Comparison of ENCODE assay signal across 8 cellular contexts in genomic region chr11:67465530-67465929, GRCh38. TPM values are rescaled to one million over a fixed set of nuclear protein-coding genes. Genes with fewer than 3 reads are reported as not detected.
A peak's percentile ranks its signal among the peaks of the same experiment; 100 is the strongest.
DNase-seq lines count a peak whose midpoint lies in the region; ATAC-seq and TF ChIP-seq lines count a peak whose summit lies in the region.
"Not testable (repeated sequence)": the region's sequence is repeated elsewhere in the genome, so short reads cannot be mapped to it uniquely, and the experiment has no call there.

No MANE protein-coding gene starts in this region.

- peak overlapping the region; percentile 85 for H3K4me3 Mint-ChIP-seq in GM23338
- peak overlapping the region; percentile 86 for H3K4me3 Mint-ChIP-seq in activated T-cell treated with anti-CD3 and anti-CD28 coated beads, Interleukin-2, amount 50 U/mL, for 4 hours

- peak overlapping the region; percentile 97 for H3K9ac ChIP-seq in mucosa of stomach (ENCODE audit: low read length)
- peak overlapping the region; percentile 77 for H3K9ac ChIP-seq in smooth muscle cell (ENCODE audit: low read depth)

- H3K27ac ChIP-seq in GM23338 (ENCODE audit: low read depth): peak overlapping the region; percentile 84; the same call in 1 of the 2 replicates
- H3K27ac ChIP-seq in coronary artery: peak overlapping the region in 1 of 2 donors; percentile 95
- H3K27ac ChIP-seq in left ventricle myocardium inferior (replicated peaks): peak overlapping the region; percentile 95
- peak overlapping the region; percentile 92 for H3K27ac ChIP-seq in smooth muscle cell (ENCODE audit: low read depth)

- H2AFZ ChIP-seq in GM23338; smooth muscle cell (ENCODE audit: low read depth): not testable (repeated sequence)

- H3K79me2 ChIP-seq in GM23338 (replicated peaks; ENCODE audit: insufficient read depth); smooth muscle cell (ENCODE audit: low read depth): not testable (repeated sequence)

- WGBS in smooth muscle cell (ENCODE audit: low lambda C conversion rate): 92% methylated on average over 2 of the region's 2 CpGs

- ATAC-seq in GM23338; activated T-cell treated with anti-CD3 and anti-CD28 coated beads, Interleukin-2, amount 50 U/mL, for 4 hours: not testable (repeated sequence)

- H3K27ac Mint-ChIP-seq in GM23338: peak overlapping the region; percentile 92

- peaks cover 18% of the 10 kb centered on the region for H3K27me3 Mint-ChIP-seq in GM23338 (ENCODE audit: insufficient read depth, low read depth, poor library complexity)
- H3K27me3 Mint-ChIP-seq in activated T-cell treated with anti-CD3 and anti-CD28 coated beads, Interleukin-2, amount 50 U/mL, for 4 hours (ENCODE audit: low read depth): not testable (repeated sequence)

- not testable (repeated sequence) for H3K9me3 Mint-ChIP-seq in GM23338; activated T-cell treated with anti-CD3 and anti-CD28 coated beads, Interleukin-2, amount 50 U/mL, for 4 hours

- H3K9me2 ChIP-seq in GM23338 (ENCODE audit: insufficient read depth): not testable (repeated sequence)

- H3K9me3 ChIP-seq in left ventricle myocardium inferior (replicated peaks); mucosa of stomach (ENCODE audit: control insufficient read depth, low read length); smooth muscle cell (replicated peaks; ENCODE audit: low read depth): not testable (repeated sequence)

- H4K20me1 ChIP-seq in GM23338 (replicated peaks; ENCODE audit: insufficient read depth); smooth muscle cell (ENCODE audit: low read depth): not testable (repeated sequence)

- not testable (repeated sequence) for TF ChIP-seq CTCF in GM23338 (conservative IDR thresholded peaks at IDR 0.05; ENCODE audit: low read depth in 2 of 2); coronary artery (IDR thresholded peaks at IDR 0.05); left ventricle myocardium inferior (IDR thresholded peaks at IDR 0.05; ENCODE audit: borderline replicate concordance); smooth muscle cell (IDR thresholded peaks at IDR 0.05; ENCODE audit: borderline replicate concordance, insufficient read depth, poor library complexity, severe bottlenecking)

- H3K36me3 ChIP-seq in GM23338 (ENCODE audit: insufficient read depth); left ventricle myocardium inferior; mucosa of stomach (ENCODE audit: control insufficient read depth, insufficient read depth, low read length); smooth muscle cell (ENCODE audit: low read depth): not testable (repeated sequence)

- not testable (repeated sequence) for H3K27me3 ChIP-seq in GM23338 (ENCODE audit: insufficient read depth); left ventricle myocardium inferior (ENCODE audit: low read depth); mucosa of stomach (ENCODE audit: control insufficient read depth, insufficient read depth, low read length); smooth muscle cell (ENCODE audit: low read depth)

- H3K4me2 ChIP-seq in GM23338: peak overlapping the region; percentile 94
- H3K4me2 ChIP-seq in smooth muscle cell: peak overlapping the region; percentile 86

- H3K4me1 ChIP-seq in GM23338 (ENCODE audit: insufficient read depth) (peaks cover 13% of the 10 kb centered on the region; the same call in 1 of the 2 replicates), left ventricle myocardium inferior (peaks cover 51% of the 10 kb centered on the region), mucosa of stomach (ENCODE audit: control insufficient read depth, insufficient read depth, low read length) (peaks cover 50% of the 10 kb centered on the region)
- not testable (repeated sequence) for H3K4me1 ChIP-seq in smooth muscle cell (ENCODE audit: low read depth)

- not testable (repeated sequence) for H3K36me3 Mint-ChIP-seq in GM23338 (ENCODE audit: low read depth); activated T-cell treated with anti-CD3 and anti-CD28 coated beads, Interleukin-2, amount 50 U/mL, for 4 hours (ENCODE audit: insufficient read depth)

- DNase-seq in A172 (ENCODE audit: low spot score) (peak; percentile 29), OCI-M1 (lab: John Stamatoyannopoulos, UW) (peak; percentile 24)
- DNase-seq in GM23338 (ENCODE audit: low spot score); activated T-cell treated with anti-CD3 and anti-CD28 coated beads, Interleukin-2, amount 50 U/mL, for 4 hours; coronary artery (ENCODE audit: low spot score); left ventricle myocardium inferior; smooth muscle cell (lab: John Stamatoyannopoulos, UW; ENCODE audit: unreplicated experiment): not testable (repeated sequence)

- H3K4me3 ChIP-seq in GM23338: peak overlapping the region; percentile 93
- peak overlapping the region; percentile 83 for H3K4me3 ChIP-seq in coronary artery
- peak overlapping the region; percentile 75 for H3K4me3 ChIP-seq in left ventricle myocardium inferior
- peak overlapping the region; percentile 90 for H3K4me3 ChIP-seq in mucosa of stomach (ENCODE audit: low read length)
- H3K4me3 ChIP-seq in smooth muscle cell: peak overlapping the region; percentile 50

- not testable (repeated sequence) for H3F3A ChIP-seq in GM23338 (replicated peaks; ENCODE audit: low read depth); smooth muscle cell (ENCODE audit: low read depth)

- intact Hi-C loops in left ventricle myocardium inferior (cut with micrococcal nuclease): not testable (repeated sequence)

- peaks cover 15% of the 10 kb centered on the region; the same call in 2 of the 3 replicates for H3K4me1 Mint-ChIP-seq in GM23338
- H3K4me1 Mint-ChIP-seq in activated T-cell treated with anti-CD3 and anti-CD28 coated beads, Interleukin-2, amount 50 U/mL, for 4 hours (ENCODE audit: low read depth): peaks cover 30% of the 10 kb centered on the region

RNA-seq across cellular contexts. Expression of gene TMEM134, which starts 3.5 kb away (rescaled TPM):
- total RNA-seq in A172 (2014; rRNA removed; shearing (Covaris generic)): 14.0 and 20.0 TPM in 2 replicates
- total RNA-seq in GM23338 (2014; rRNA removed; shearing (Covaris generic)): 61.4 and 101 TPM in 2 replicates
- polyA plus RNA-seq in GM23338 (2016; fragmentation: Nextera tagmentation; extraction: Ambion mirVana) (64.7 and 69.2 TPM in 2 replicates), smooth muscle cell (114 and 149 TPM in 2 replicates)
- total RNA-seq in activated T-cell treated with anti-CD3 and anti-CD28 coated beads, Interleukin-2, amount 50 U/mL, for 4 hours: 10 to 100 TPM; 31.1 to 36.3 (median 32.9) TPM
- total RNA-seq in left ventricle myocardium inferior (87.5 TPM), smooth muscle cell (88.3 and 135 TPM in 2 replicates)

RNA-seq across cellular contexts. Expression of gene CABP4, which starts 10.4 kb away (rescaled TPM):
- not detected in 2 replicates for total RNA-seq in A172 (2014; rRNA removed; shearing (Covaris generic))
- 0.28 TPM in 1 of 2 replicates, not detected in the other for total RNA-seq in GM23338 (2014; rRNA removed; shearing (Covaris generic))
- not detected in 2 replicates for polyA plus RNA-seq in GM23338 (2016; fragmentation: Nextera tagmentation; extraction: Ambion mirVana)
- 1 to 10 TPM in 2 of 3 donors, under 1 TPM in 1; 0.48 to 1.5 (median 1.1) TPM for total RNA-seq in activated T-cell treated with anti-CD3 and anti-CD28 coated beads, Interleukin-2, amount 50 U/mL, for 4 hours
- total RNA-seq in left ventricle myocardium inferior: 1.4 TPM
- total RNA-seq in smooth muscle cell: not detected in 2 replicates
- 2.1 TPM in 1 of 2 replicates, not detected in the other for polyA plus RNA-seq in smooth muscle cell

RNA-seq across cellular contexts. Expression of gene GPR152, which starts 13.0 kb away (rescaled TPM):
- not detected in 2 replicates for total RNA-seq in A172 (2014; rRNA removed; shearing (Covaris generic))
- not detected in 2 replicates for total RNA-seq in GM23338 (2014; rRNA removed; shearing (Covaris generic))
- polyA plus RNA-seq in GM23338 (2016; fragmentation: Nextera tagmentation; extraction: Ambion mirVana) (not detected in 2 replicates), smooth muscle cell (0.27 and 0.71 TPM in 2 replicates)
- total RNA-seq in activated T-cell treated with anti-CD3 and anti-CD28 coated beads, Interleukin-2, amount 50 U/mL, for 4 hours: not detected
- total RNA-seq in left ventricle myocardium inferior (not detected), smooth muscle cell (not detected in 2 replicates)

RNA-seq across cellular contexts. Expression of gene AIP, which starts 17.3 kb away (rescaled TPM):
- 95.8 and 99.9 TPM in 2 replicates for total RNA-seq in A172 (2014; rRNA removed; shearing (Covaris generic))
- total RNA-seq in GM23338 (2014; rRNA removed; shearing (Covaris generic)): 22.1 and 29.1 TPM in 2 replicates
- 32.1 and 33.3 TPM in 2 replicates for polyA plus RNA-seq in GM23338 (2016; fragmentation: Nextera tagmentation; extraction: Ambion mirVana)
- 100 to 1,000 TPM; 156 to 183 (median 166) TPM for total RNA-seq in activated T-cell treated with anti-CD3 and anti-CD28 coated beads, Interleukin-2, amount 50 U/mL, for 4 hours
- 55.3 TPM for total RNA-seq in left ventricle myocardium inferior
- 35.3 and 36.8 TPM in 2 replicates for total RNA-seq in smooth muscle cell
- polyA plus RNA-seq in smooth muscle cell: 57.8 and 61.5 TPM in 2 replicates

RNA-seq across cellular contexts. Expression of gene CORO1B, which starts 22.3 kb away (rescaled TPM):
- 108 and 116 TPM in 2 replicates for total RNA-seq in A172 (2014; rRNA removed; shearing (Covaris generic))
- total RNA-seq in GM23338 (2014; rRNA removed; shearing (Covaris generic)): 77.5 and 91.1 TPM in 2 replicates
- polyA plus RNA-seq in GM23338 (2016; fragmentation: Nextera tagmentation; extraction: Ambion mirVana): 61.5 and 69.5 TPM in 2 replicates
- 100 to 1,000 TPM in 2 of 3 donors, 10 to 100 TPM in 1; 97.5 to 139 (median 114) TPM for total RNA-seq in activated T-cell treated with anti-CD3 and anti-CD28 coated beads, Interleukin-2, amount 50 U/mL, for 4 hours
- 25.5 TPM for total RNA-seq in left ventricle myocardium inferior
- total RNA-seq in smooth muscle cell: 38.9 and 43.8 TPM in 2 replicates
- 84.6 and 85.8 TPM in 2 replicates for polyA plus RNA-seq in smooth muscle cell
